In genomic region chr1:157952601-157953000, GRCh38 we compare ENCODE assay signal across 22 cellular contexts. TPM values are rescaled to one million over a fixed set of nuclear protein-coding genes. Genes with fewer than 3 reads are reported as not detected.
"Had no signal": no experiment of that assay in that cellular context is flagged by ENCODE, and none has a peak within 500 bp of the region (broad histone marks: within the 10 kb centered on the region; RNA-seq: fewer than 3 reads in every experiment).

No MANE protein-coding gene starts in this region.

- ATAC-seq: effector memory CD8-positive, alpha-beta T cell; left lobe of liver; naive thymus-derived CD8-positive, alpha-beta T cell; sciatic nerve; stimulated activated effector memory CD8-positive, alpha-beta T cell treated with anti-CD3 and anti-CD28 coated beads, Interleukin-12 subunit alpha, Interleukin-12 subunit beta, amount 100 ng/mL, for 72 hours had no signal

- H3K27me3 ChIP-seq: pancreas, right atrium auricular region, thyroid gland had no signal

- H3K36me3 Mint-ChIP-seq: mesothelial cell of epicardium; naive thymus-derived CD8-positive, alpha-beta T cell; stimulated activated effector memory CD8-positive, alpha-beta T cell treated with anti-CD3 and anti-CD28 coated beads, Interleukin-12 subunit alpha, Interleukin-12 subunit beta, amount 100 ng/mL, for 72 hours; type B pancreatic cell had no signal

- H3K36me3 ChIP-seq: pancreas, right atrium auricular region, stomach, thyroid gland had no signal

- DNase-seq: effector memory CD8-positive, alpha-beta T cell; hypothalamus; mesenchymal stem cell; naive thymus-derived CD8-positive, alpha-beta T cell; nephron progenitor cell; nucleus accumbens; pancreas; stimulated activated CD4-positive, alpha-beta T cell treated with anti-CD3 and anti-CD28 coated beads, Interleukin-2, amount 100 ng/mL, for 24 hours; stimulated activated CD4-positive, alpha-beta T cell treated with anti-CD3 and anti-CD28 coated beads, Interleukin-4, amount 100 ng/mL, for 24 hours; stimulated activated naive CD4-positive, alpha-beta T cell treated with Interleukin-2 at 50 U/mL for 16 hours; stomach; thyroid gland had no signal

- H3K9me3 Mint-ChIP-seq: effector memory CD8-positive, alpha-beta T cell; mesothelial cell of epicardium; naive thymus-derived CD8-positive, alpha-beta T cell; nephron progenitor cell; stimulated activated effector memory CD8-positive, alpha-beta T cell treated with anti-CD3 and anti-CD28 coated beads, Interleukin-12 subunit alpha, Interleukin-12 subunit beta, amount 100 ng/mL, for 72 hours; type B pancreatic cell had no signal

- H3K4me3 ChIP-seq: coronary artery, lung, pancreas, right atrium auricular region, stomach, thyroid gland had no signal

- H3K4me3 Mint-ChIP-seq: effector memory CD8-positive, alpha-beta T cell; mesothelial cell of epicardium; naive thymus-derived CD8-positive, alpha-beta T cell; nephron progenitor cell; stimulated activated effector memory CD8-positive, alpha-beta T cell treated with anti-CD3 and anti-CD28 coated beads, Interleukin-12 subunit alpha, Interleukin-12 subunit beta, amount 100 ng/mL, for 72 hours; type B pancreatic cell had no signal

- H3K4me1 Mint-ChIP-seq: mesothelial cell of epicardium; stimulated activated effector memory CD8-positive, alpha-beta T cell treated with anti-CD3 and anti-CD28 coated beads, Interleukin-12 subunit alpha, Interleukin-12 subunit beta, amount 100 ng/mL, for 72 hours had no signal

- H3K27ac Mint-ChIP-seq: effector memory CD8-positive, alpha-beta T cell; mesothelial cell of epicardium; naive thymus-derived CD8-positive, alpha-beta T cell; nephron progenitor cell; stimulated activated effector memory CD8-positive, alpha-beta T cell treated with anti-CD3 and anti-CD28 coated beads, Interleukin-12 subunit alpha, Interleukin-12 subunit beta, amount 100 ng/mL, for 72 hours; type B pancreatic cell had no signal

- H3K27ac ChIP-seq: coronary artery, pancreas, right atrium auricular region, stomach, thyroid gland had no signal

- H3K4me1 ChIP-seq: right atrium auricular region, thyroid gland had no signal

- FAIRE-seq: frontal cortex, keratinocyte, pancreas had no signal

- H3K9me3 ChIP-seq: pancreas, right atrium auricular region, stomach, thyroid gland had no signal

RNA-seq across cellular contexts. Expression of gene KIRREL1, which starts 40.8 kb away (rescaled TPM):
- total RNA-seq: naive thymus-derived CD8-positive, alpha-beta T cell had no signal
- polyA plus RNA-seq: naive thymus-derived CD8-positive, alpha-beta T cell had no signal
